14 cellular contexts compared by ENCODE assay signal in the genomic region with DNA sequence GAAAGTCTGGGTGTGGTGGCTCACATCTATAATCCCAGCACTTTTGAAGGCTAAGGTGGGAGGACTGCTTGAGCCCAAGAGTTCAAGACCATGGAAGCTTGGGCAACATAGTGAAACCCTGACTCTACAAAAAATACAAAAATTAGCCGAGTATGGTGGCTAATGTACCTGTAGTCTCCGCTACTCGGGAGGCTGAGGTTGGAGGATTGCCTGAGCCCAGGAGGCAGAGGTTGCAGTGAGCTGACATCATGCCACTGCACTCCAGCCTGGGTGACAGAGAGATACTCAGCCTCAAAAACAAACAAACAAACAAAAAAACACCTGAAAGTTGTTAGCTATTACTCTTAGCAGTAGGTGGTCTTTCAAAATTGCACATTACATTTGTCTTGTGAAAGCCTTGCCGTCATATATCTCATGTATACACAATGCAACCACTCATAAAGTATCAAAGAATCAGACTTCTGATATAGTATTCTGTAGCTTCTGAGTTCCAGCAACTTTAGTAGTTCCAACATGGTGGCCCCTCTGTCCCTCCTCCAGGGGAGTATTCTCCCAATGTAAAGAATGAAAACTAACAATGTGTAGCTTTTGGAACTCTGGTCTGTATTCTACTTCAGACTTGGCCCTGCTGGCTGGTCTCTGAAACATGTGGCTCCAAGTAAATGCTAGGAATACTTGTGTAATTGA.
A peak's percentile ranks its signal among the peaks of the same experiment; 100 is the strongest.
DNase-seq lines count a peak whose midpoint lies in the region; ATAC-seq and TF ChIP-seq lines count a peak whose summit lies in the region.
"Had no signal": no experiment of that assay in that cellular context is flagged by ENCODE, and none has a peak within 500 bp of the region (broad histone marks: within the 10 kb centered on the region; RNA-seq: fewer than 3 reads in every experiment).

No MANE protein-coding gene starts in this region.

- H3K9me2 ChIP-seq in PC-3 (replicated peaks; ENCODE audit: low read length), result no peaks in the 10 kb centered on the region

- H3K9me3 ChIP-seq in PC-3 (ENCODE audit: low read length), result no peaks in the 10 kb centered on the region
- H3K9me3 ChIP-seq: upper lobe of right lung had no signal

- no peak overlapping the region for H3K9ac ChIP-seq in PC-3 (ENCODE audit: low read length)

- peak overlapping the region; percentile 50 for H3K4me3 Mint-ChIP-seq in activated T-cell treated with anti-CD3 and anti-CD28 coated beads, Interleukin-2, amount 50 U/mL, for 4 hours
- peak overlapping the region; percentile 49 for H3K4me3 Mint-ChIP-seq in stimulated activated effector memory CD8-positive, alpha-beta T cell treated with anti-CD3 and anti-CD28 coated beads, Interleukin-12 subunit alpha, Interleukin-12 subunit beta, amount 100 ng/mL, for 72 hours
- no peak overlapping the region for H3K4me3 Mint-ChIP-seq in activated naive CD4-positive, alpha-beta T cell treated with anti-CD3 and anti-CD28 coated beads for 36 hours

- H3K27ac ChIP-seq in PC-3 (ENCODE audit: low read length), result no peak overlapping the region; the same call in 1 of the 2 replicates
- H3K27ac ChIP-seq: upper lobe of right lung had no signal

- H3K27me3 ChIP-seq in PC-3 (ENCODE audit: low read length), result no peaks in the 10 kb centered on the region
- H3K27me3 ChIP-seq: upper lobe of right lung had no signal

- no peaks in the 10 kb centered on the region for H3F3A ChIP-seq in PC-3 (ENCODE audit: low read length, unreplicated experiment)

- peaks cover 10% of the 10 kb centered on the region for H3K9me3 Mint-ChIP-seq in activated T-cell treated with anti-CD3 and anti-CD28 coated beads, Interleukin-2, amount 50 U/mL, for 4 hours
- peaks cover 19% of the 10 kb centered on the region for H3K9me3 Mint-ChIP-seq in stimulated activated effector memory CD8-positive, alpha-beta T cell treated with anti-CD3 and anti-CD28 coated beads, Interleukin-12 subunit alpha, Interleukin-12 subunit beta, amount 100 ng/mL, for 72 hours
- H3K9me3 Mint-ChIP-seq in activated naive CD4-positive, alpha-beta T cell treated with anti-CD3 and anti-CD28 coated beads for 36 hours, result peaks cover 5% of the 10 kb centered on the region

- H2AFZ ChIP-seq in PC-3 (ENCODE audit: low read length), result no peak overlapping the region

- H3K4me2 ChIP-seq in PC-3 (ENCODE audit: low read length), result 0 out of 2 replicates have a peak overlapping the region, but pooled peaks have one; percentile 53

- CTCF ChIA-PET in PC-3 (lab: Charles Lee), result no interaction called here
- CTCF ChIA-PET in activated naive CD4-positive, alpha-beta T cell treated with anti-CD3 and anti-CD28 coated beads for 36 hours (lab: Charles Lee), result no interaction called here

- peaks cover 2% of the 10 kb centered on the region for H3K27me3 Mint-ChIP-seq in activated T-cell treated with anti-CD3 and anti-CD28 coated beads, Interleukin-2, amount 50 U/mL, for 4 hours (ENCODE audit: low read depth)
- peaks cover 12% of the 10 kb centered on the region for H3K27me3 Mint-ChIP-seq in activated naive CD4-positive, alpha-beta T cell treated with anti-CD3 and anti-CD28 coated beads for 36 hours (ENCODE audit: low read depth)

- intact Hi-C loops in PC-3 (cut with micrococcal nuclease), result loop anchor here (10.0 kb wide), 1 partner anchor 520 kb away; no protein-coding TSS in a partner anchor
- intact Hi-C loops in activated naive CD4-positive, alpha-beta T cell treated with anti-CD3 and anti-CD28 coated beads for 36 hours (cut with micrococcal nuclease), result no loop called here

- BruUV-seq in PC-3 (replicated peaks; lab: Mats Ljungman, UMichigan), result no TSS peak

- H3K36me3 Mint-ChIP-seq in activated T-cell treated with anti-CD3 and anti-CD28 coated beads, Interleukin-2, amount 50 U/mL, for 4 hours (ENCODE audit: insufficient read depth), result peaks cover 1% of the 10 kb centered on the region
- H3K36me3 Mint-ChIP-seq in stimulated activated effector memory CD8-positive, alpha-beta T cell treated with anti-CD3 and anti-CD28 coated beads, Interleukin-12 subunit alpha, Interleukin-12 subunit beta, amount 100 ng/mL, for 72 hours, result no peaks in the 10 kb centered on the region
- no peaks in the 10 kb centered on the region for H3K36me3 Mint-ChIP-seq in activated naive CD4-positive, alpha-beta T cell treated with anti-CD3 and anti-CD28 coated beads for 36 hours (ENCODE audit: low read depth)

- no peaks in the 10 kb centered on the region for H3K79me2 ChIP-seq in PC-3 (ENCODE audit: low read length)

- peaks cover 45% of the 10 kb centered on the region for H3K4me1 Mint-ChIP-seq in activated T-cell treated with anti-CD3 and anti-CD28 coated beads, Interleukin-2, amount 50 U/mL, for 4 hours (ENCODE audit: low read depth)
- H3K4me1 Mint-ChIP-seq in stimulated activated effector memory CD8-positive, alpha-beta T cell treated with anti-CD3 and anti-CD28 coated beads, Interleukin-12 subunit alpha, Interleukin-12 subunit beta, amount 100 ng/mL, for 72 hours, result peaks cover 54% of the 10 kb centered on the region
- peaks cover 26% of the 10 kb centered on the region for H3K4me1 Mint-ChIP-seq in activated naive CD4-positive, alpha-beta T cell treated with anti-CD3 and anti-CD28 coated beads for 36 hours (ENCODE audit: low read depth)

- ATAC-seq in activated T-cell treated with anti-CD3 and anti-CD28 coated beads, Interleukin-2, amount 50 U/mL, for 4 hours, result no peak
- peak; percentile 3 for ATAC-seq in GM21723 (IDR thresholded peaks at IDR 0.05; ENCODE audit: unreplicated experiment)
- ATAC-seq in PC-3, result no peak
- peak; percentile 24 for ATAC-seq in stimulated activated effector memory CD8-positive, alpha-beta T cell treated with anti-CD3 and anti-CD28 coated beads, Interleukin-12 subunit alpha, Interleukin-12 subunit beta, amount 100 ng/mL, for 72 hours
- ATAC-seq: left lobe of liver had no signal

- POLR2A ChIA-PET in PC-3 (lab: Charles Lee; ENCODE audit: unreplicated experiment), result no interaction called here

- H3K36me3 ChIP-seq in PC-3 (ENCODE audit: low read depth, low read length), result no peaks in the 10 kb centered on the region
- H3K36me3 ChIP-seq: upper lobe of right lung had no signal

- peak overlapping the region; percentile 94 for H3K27ac Mint-ChIP-seq in stimulated activated effector memory CD8-positive, alpha-beta T cell treated with anti-CD3 and anti-CD28 coated beads, Interleukin-12 subunit alpha, Interleukin-12 subunit beta, amount 100 ng/mL, for 72 hours
- no peak overlapping the region for H3K27ac Mint-ChIP-seq in activated naive CD4-positive, alpha-beta T cell treated with anti-CD3 and anti-CD28 coated beads for 36 hours

- DNase-seq in activated T-cell treated with anti-CD3 and anti-CD28 coated beads, Interleukin-2, amount 50 U/mL, for 4 hours, result no peak
- DNase-seq in activated T-cell treated with anti-CD3 and anti-CD28 coated beads for 4 hours (no peak), PC-3 (no peak), SKM-1 treated with dmso at 0.1 percent for 144 hours (lab: John Stamatoyannopoulos, UW; ENCODE audit: unreplicated experiment) (no peak), NCI-H526 (lab: John Stamatoyannopoulos, UW) (no peak)
- DNase-seq in stimulated activated effector memory CD8-positive, alpha-beta T cell treated with anti-CD3 and anti-CD28 coated beads, Interleukin-12 subunit alpha, Interleukin-12 subunit beta, amount 100 ng/mL, for 72 hours (ENCODE audit: low spot score in 2 of 2), result no peak
- no peak for DNase-seq in activated naive CD4-positive, alpha-beta T cell treated with anti-CD3 and anti-CD28 coated beads for 36 hours
- DNase-seq: effector CD4-positive, alpha-beta T cell; KG1; NCI-H1930; T-helper 9 cell; upper lobe of right lung had no signal

- peaks cover 18% of the 10 kb centered on the region for H3K4me1 ChIP-seq in PC-3 (ENCODE audit: insufficient read depth, low read length)
- H3K4me1 ChIP-seq: upper lobe of right lung had no signal

- H4K20me1 ChIP-seq in PC-3 (ENCODE audit: low read length), result no peaks in the 10 kb centered on the region

- TF ChIP-seq CTCF in PC-3 (conservative IDR thresholded peaks at IDR 0.05; ENCODE audit: low read depth, low read length), result no peak

- no peak overlapping the region for H3K4me3 ChIP-seq in PC-3 (ENCODE audit: low read length)
- H3K4me3 ChIP-seq: upper lobe of right lung had no signal

Comparison
In these comparisons a context has a peak if more than half of its experiments do, and no peak if none do; other contexts are left out.
1. ATAC-seq: peak in GM21723 (single experiment) and stimulated activated effector memory CD8-positive, alpha-beta T cell treated with anti-CD3 and anti-CD28 coated beads, Interleukin-12 subunit alpha, Interleukin-12 subunit beta, amount 100 ng/mL, for 72 hours (single experiment); none in activated T-cell treated with anti-CD3 and anti-CD28 coated beads, Interleukin-2, amount 50 U/mL, for 4 hours (0 of 2) and PC-3 (single experiment).